16 cellular contexts compared by ENCODE assay signal in genomic region chr22:40834628-40835027, GRCh38. TPM values are rescaled to one million over a fixed set of nuclear protein-coding genes. Genes with fewer than 3 reads are reported as not detected.
DNase-seq lines count a peak whose midpoint lies in the region; ATAC-seq, FAIRE-seq and TF ChIP-seq lines count a peak whose summit lies in the region.
"Had no signal": no experiment of that assay in that cellular context is flagged by ENCODE, and none has a peak within 500 bp of the region (broad histone marks: within the 10 kb centered on the region; RNA-seq: fewer than 3 reads in every experiment).

No MANE protein-coding gene starts in this region.

- CTCF ChIA-PET in HepG2 (lab: Yijun Ruan, JAX; ENCODE audit: low intra/inter-chr PET ratio, low total read pairs), result no interaction called here

- no peak for FAIRE-seq in HepG2 (lab: Jason Lieb, UNC)

- H3K9ac ChIP-seq in HepG2 (ENCODE audit: insufficient read depth, low read depth, low read length), result no peak overlapping the region
- no peak overlapping the region for H3K9ac ChIP-seq in OCI-LY3 (ENCODE audit: low read length)
- H3K9ac ChIP-seq in smooth muscle cell (ENCODE audit: low read depth), result no peak overlapping the region
- H3K9ac ChIP-seq: BLaER1 had no signal

- BruUV-seq in HepG2 (replicated peaks; lab: Mats Ljungman, UMichigan), result no TSS peak

- no peaks in the 10 kb centered on the region for H3K9me3 ChIP-seq in HepG2 (ENCODE audit: low read length)
- no peaks in the 10 kb centered on the region for H3K9me3 ChIP-seq in right lobe of liver
- no peaks in the 10 kb centered on the region for H3K9me3 ChIP-seq in OCI-LY3 (ENCODE audit: insufficient read depth, low read length)
- no peaks in the 10 kb centered on the region for H3K9me3 ChIP-seq in smooth muscle cell (replicated peaks; ENCODE audit: low read depth)
- H3K9me3 ChIP-seq: BLaER1, HAP-1 had no signal

- WGBS in HepG2 (ENCODE audit: low lambda C conversion rate), result 99% methylated on average over 3 of the region's 3 CpGs
- 96% methylated on average over 3 of the region's 3 CpGs for WGBS in right lobe of liver (ENCODE audit: insufficient coverage, low coverage, low lambda C conversion rate, missing lambda C conversion rate)
- WGBS in smooth muscle cell (ENCODE audit: low lambda C conversion rate), result 92% methylated on average over 3 of the region's 3 CpGs

- in situ Hi-C loops in HepG2 (cut with HindIII; ENCODE audit: extremely low pct_ligation_motif_present, low pct_unique_long_range_greater_than_20kb), result no loop called here

- no peaks in the 10 kb centered on the region for H3F3A ChIP-seq in smooth muscle cell (ENCODE audit: low read depth)

- H3K36me3 ChIP-seq in HepG2 (replicated peaks in 1 of 2; ENCODE audit: control insufficient read depth in 1 of 2, insufficient read depth in 2 of 2, low read length in 2 of 2), result peaks cover 14 to 77% of the 10 kb centered on the region in 2 experiments
- H3K36me3 ChIP-seq in right lobe of liver, result peaks cover 0 to 83% (median 34%) of the 10 kb centered on the region in 4 donors
- H3K36me3 ChIP-seq in OCI-LY3 (replicated peaks; ENCODE audit: low read depth, low read length), result peaks cover 64% of the 10 kb centered on the region
- peaks cover 58% of the 10 kb centered on the region for H3K36me3 ChIP-seq in smooth muscle cell (ENCODE audit: low read depth)

- intact Hi-C loops in HepG2 (cut with micrococcal nuclease; ENCODE audit: unreplicated experiment) (no loop called here), right lobe of liver (cut with DNase I) (no loop called here)

- H3K79me2 ChIP-seq in HepG2 (ENCODE audit: insufficient read depth, low read length) (peaks cover 4% of the 10 kb centered on the region), OCI-LY3 (ENCODE audit: low read length) (peaks cover 17% of the 10 kb centered on the region), smooth muscle cell (ENCODE audit: low read depth) (peaks cover 42% of the 10 kb centered on the region)

- TF ChIP-seq POLR2A in HepG2 (IDR thresholded peaks at IDR 0.05; ENCODE audit: insufficient read depth in 1 of 2, low read depth in 2 of 2, low read length in 2 of 2) (no peak), right lobe of liver (IDR thresholded peaks at IDR 0.05) (no peak)

- H4K20me1 ChIP-seq in HepG2 (ENCODE audit: insufficient read depth, low read length) (no peaks in the 10 kb centered on the region), OCI-LY3 (ENCODE audit: insufficient read depth, low read length) (no peaks in the 10 kb centered on the region), smooth muscle cell (ENCODE audit: low read depth) (peaks cover 29% of the 10 kb centered on the region)

- H2AFZ ChIP-seq in HepG2 (ENCODE audit: low read length), result no peak overlapping the region
- no peak overlapping the region for H2AFZ ChIP-seq in OCI-LY3 (ENCODE audit: low read depth, low read length)
- no peak overlapping the region for H2AFZ ChIP-seq in smooth muscle cell (ENCODE audit: low read depth)

- peaks cover 15% of the 10 kb centered on the region for H3K4me1 ChIP-seq in HepG2 (ENCODE audit: insufficient read depth, low read length)
- peaks cover 0 to 14% (median 0%) of the 10 kb centered on the region in 4 donors for H3K4me1 ChIP-seq in right lobe of liver
- peaks cover 9% of the 10 kb centered on the region for H3K4me1 ChIP-seq in OCI-LY3 (ENCODE audit: low read length)
- H3K4me1 ChIP-seq in smooth muscle cell (ENCODE audit: low read depth), result no peaks in the 10 kb centered on the region
- H3K4me1 ChIP-seq: BLaER1, HAP-1 had no signal

- H3K4me2 ChIP-seq in HepG2 (ENCODE audit: low read depth, low read length), result no peak overlapping the region
- H3K4me2 ChIP-seq in OCI-LY3 (ENCODE audit: low read length), result no peak overlapping the region
- H3K4me2 ChIP-seq in smooth muscle cell, result no peak overlapping the region
- H3K4me2 ChIP-seq: BLaER1 had no signal

- H3K27me3 ChIP-seq in HepG2 (ENCODE audit: control insufficient read depth in 1 of 2, insufficient read depth in 2 of 2, low read length in 2 of 2) (no peaks in the 10 kb centered on the region), right lobe of liver (no peaks in the 10 kb centered on the region), OCI-LY3 (ENCODE audit: low read depth, low read length) (no peaks in the 10 kb centered on the region), smooth muscle cell (ENCODE audit: low read depth) (no peaks in the 10 kb centered on the region)
- H3K27me3 ChIP-seq: BLaER1 had no signal

- no peak overlapping the region for H3K27ac ChIP-seq in HepG2 (ENCODE audit: extremely low read length, insufficient read depth, low read length)
- H3K27ac ChIP-seq in right lobe of liver, result no peak overlapping the region
- peak overlapping the region; percentile 6; the same call in 1 of the 2 replicates for H3K27ac ChIP-seq in OCI-LY3 (ENCODE audit: low read length)
- H3K27ac ChIP-seq in smooth muscle cell (ENCODE audit: low read depth), result peak overlapping the region; percentile 27
- H3K27ac ChIP-seq: BLaER1 had no signal

- TF ChIP-seq EP300 in HepG2 (IDR thresholded peaks at IDR 0.05; ENCODE audit: low read depth in 2 of 2, low read length in 2 of 2) (no peak), HepG2 (CRISPR knock-in tag; IDR thresholded peaks at IDR 0.05; ENCODE audit: borderline replicate concordance) (no peak)

- TF ChIP-seq RAD21 in HepG2 (CRISPR knock-in tag; IDR thresholded peaks at IDR 0.05), result no peak

- ATAC-seq in HepG2 (no peak), right lobe of liver (no peak), HG03280 (IDR thresholded peaks at IDR 0.05; ENCODE audit: unreplicated experiment) (no peak), GM21526 (IDR thresholded peaks at IDR 0.05; ENCODE audit: low FRiP score, unreplicated experiment) (no peak)
- ATAC-seq: CD8-positive, alpha-beta T cell had no signal

- TF ChIP-seq CTCF in HepG2 (CRISPR knock-in tag; IDR thresholded peaks at IDR 0.05) (no peak), right lobe of liver (IDR thresholded peaks at IDR 0.05) (no peak), OCI-LY3 (IDR thresholded peaks at IDR 0.05; ENCODE audit: low read depth, low read length) (no peak), smooth muscle cell (IDR thresholded peaks at IDR 0.05; ENCODE audit: borderline replicate concordance, insufficient read depth, poor library complexity, severe bottlenecking) (no peak)

- no peak for DNase-seq in HepG2 (ENCODE audit: low spot score)
- no peak for DNase-seq in right lobe of liver
- DNase-seq in amniotic epithelial cell (ENCODE audit: low read depth), result peak; percentile 33
- no peak for DNase-seq in smooth muscle cell (lab: John Stamatoyannopoulos, UW; ENCODE audit: unreplicated experiment)
- no peak for DNase-seq in 8988T
- DNase-seq: Calu3; CD8-positive, alpha-beta T cell; DMS79 treated with DMSO at 0.1 percent for 48 hours; GF-D8 had no signal

- POLR2A ChIA-PET in HepG2 (lab: Yijun Ruan, JAX), result no interaction called here

- H3K4me3 ChIP-seq in HepG2 (replicated peaks in 1 of 3; ENCODE audit: insufficient read depth in 1 of 3, low read depth in 2 of 3, low read length in 3 of 3), result no peak overlapping the region
- no peak overlapping the region for H3K4me3 ChIP-seq in right lobe of liver
- no peak overlapping the region for H3K4me3 ChIP-seq in OCI-LY3 (ENCODE audit: low read length)
- no peak overlapping the region for H3K4me3 ChIP-seq in smooth muscle cell
- H3K4me3 ChIP-seq: BLaER1, HAP-1 had no signal

RNA-seq across cellular contexts. Expression of gene SLC25A17, which starts 15.5 kb away (rescaled TPM):
- total RNA-seq in HepG2 (2016; rRNA removed; fragmentation: Illumina TruSeq; extraction: Trizol) (24.0 and 27.9 TPM in 2 replicates), right lobe of liver (10 to 100 TPM; 10.9 to 15.5 (median 13.0) TPM), smooth muscle cell (28.9 and 29.1 TPM in 2 replicates)
- total RNA-seq in HepG2 (2016; cell fraction: cytosol; rRNA removed; fragmentation: Illumina TruSeq; extraction: Trizol; ENCODE audit: low read depth), result 7.0 and 7.4 TPM in 2 replicates
- 25.7 TPM in 2 replicates for total RNA-seq in HepG2 (2016; cell fraction: insoluble cytoplasmic fraction; rRNA removed; fragmentation: Illumina TruSeq; extraction: Trizol)
- 8.4 and 11.0 TPM in 2 replicates for total RNA-seq in HepG2 (2016; cell fraction: membrane; rRNA removed; fragmentation: Illumina TruSeq; extraction: Trizol)
- total RNA-seq in HepG2 (2016; cell fraction: nucleus; rRNA removed; fragmentation: Illumina TruSeq; extraction: Trizol), result 20.3 and 22.9 TPM in 2 replicates
- polyA plus RNA-seq in HepG2 (2011; rRNA removed) (12.6 and 15.7 TPM in 2 replicates), smooth muscle cell (29.0 and 31.5 TPM in 2 replicates)
- 7.8 and 12.4 TPM in 2 replicates for polyA plus RNA-seq in HepG2 (2011; cell fraction: cytosol; rRNA removed)
- polyA plus RNA-seq in HepG2 (2011; cell fraction: nucleus; rRNA removed), result 6.1 and 7.7 TPM in 2 replicates
- polyA plus RNA-seq in HepG2 (2012), result 10.8 and 11.8 TPM in 2 replicates
- 3.5 and 4.2 TPM in 2 replicates for polyA plus RNA-seq in HepG2 (2016; cell fraction: cytosol; fragmentation: Illumina TruSeq; extraction: Trizol; ENCODE audit: low read depth)
- 28.0 and 29.5 TPM in 2 replicates for polyA plus RNA-seq in HepG2 (2016; cell fraction: insoluble cytoplasmic fraction; fragmentation: Illumina TruSeq; extraction: Trizol; ENCODE audit: low read depth)
- polyA plus RNA-seq in HepG2 (2016; cell fraction: membrane; fragmentation: Illumina TruSeq; extraction: Trizol; ENCODE audit: low read depth), result 7.3 and 7.7 TPM in 2 replicates
- 41.8 and 43.0 TPM in 2 replicates for polyA plus RNA-seq in HepG2 (2016; cell fraction: nucleus; fragmentation: Illumina TruSeq; extraction: Trizol; ENCODE audit: insufficient read depth, low read depth)
- 9.5 and 14.5 TPM in 2 replicates for polyA minus RNA-seq in HepG2 (2011; rRNA and poly(A)+ RNA removed; ENCODE audit: low replicate concordance)
- 6.0 and 6.3 TPM in 2 replicates for polyA minus RNA-seq in HepG2 (2011; cell fraction: cytosol; rRNA and poly(A)+ RNA removed)
- polyA minus RNA-seq in HepG2 (2011; cell fraction: nucleus; rRNA and poly(A)+ RNA removed), result 6.3 and 9.4 TPM in 2 replicates

RNA-seq across cellular contexts. Expression of gene ST13, which starts 21.8 kb away (rescaled TPM):
- 274 and 393 TPM in 2 replicates for total RNA-seq in HepG2 (2016; rRNA removed; fragmentation: Illumina TruSeq; extraction: Trizol)
- 96.2 and 106 TPM in 2 replicates for total RNA-seq in HepG2 (2016; cell fraction: cytosol; rRNA removed; fragmentation: Illumina TruSeq; extraction: Trizol; ENCODE audit: low read depth)
- 279 and 367 TPM in 2 replicates for total RNA-seq in HepG2 (2016; cell fraction: insoluble cytoplasmic fraction; rRNA removed; fragmentation: Illumina TruSeq; extraction: Trizol)
- 202 and 206 TPM in 2 replicates for total RNA-seq in HepG2 (2016; cell fraction: membrane; rRNA removed; fragmentation: Illumina TruSeq; extraction: Trizol)
- 86.1 and 94.9 TPM in 2 replicates for total RNA-seq in HepG2 (2016; cell fraction: nucleus; rRNA removed; fragmentation: Illumina TruSeq; extraction: Trizol)
- polyA plus RNA-seq in HepG2 (2011; rRNA removed), result 104 and 110 TPM in 2 replicates
- polyA plus RNA-seq in HepG2 (2011; cell fraction: cytosol; rRNA removed), result 60.5 and 92.1 TPM in 2 replicates
- 22.5 and 35.3 TPM in 2 replicates for polyA plus RNA-seq in HepG2 (2011; cell fraction: nucleus; rRNA removed)
- polyA plus RNA-seq in HepG2 (2012), result 273 and 374 TPM in 2 replicates
- polyA plus RNA-seq in HepG2 (2016; cell fraction: cytosol; fragmentation: Illumina TruSeq; extraction: Trizol; ENCODE audit: low read depth), result 142 and 151 TPM in 2 replicates
- 458 and 479 TPM in 2 replicates for polyA plus RNA-seq in HepG2 (2016; cell fraction: insoluble cytoplasmic fraction; fragmentation: Illumina TruSeq; extraction: Trizol; ENCODE audit: low read depth)
- 211 and 234 TPM in 2 replicates for polyA plus RNA-seq in HepG2 (2016; cell fraction: membrane; fragmentation: Illumina TruSeq; extraction: Trizol; ENCODE audit: low read depth)
- polyA plus RNA-seq in HepG2 (2016; cell fraction: nucleus; fragmentation: Illumina TruSeq; extraction: Trizol; ENCODE audit: insufficient read depth, low read depth), result 146 and 149 TPM in 2 replicates
- polyA minus RNA-seq in HepG2 (2011; rRNA and poly(A)+ RNA removed; ENCODE audit: low replicate concordance), result 57.3 and 59.1 TPM in 2 replicates
- polyA minus RNA-seq in HepG2 (2011; cell fraction: cytosol; rRNA and poly(A)+ RNA removed), result 121 and 140 TPM in 2 replicates
- 28.6 and 46.7 TPM in 2 replicates for polyA minus RNA-seq in HepG2 (2011; cell fraction: nucleus; rRNA and poly(A)+ RNA removed)
- total RNA-seq in right lobe of liver, result 100 to 1,000 TPM in 4 of 6 experiments, 10 to 100 TPM in 2; 70.3 to 262 (median 143) TPM
- 118 and 128 TPM in 2 replicates for total RNA-seq in smooth muscle cell
- 129 and 146 TPM in 2 replicates for polyA plus RNA-seq in smooth muscle cell

RNA-seq across cellular contexts. Expression of gene XPNPEP3, which starts 22.3 kb away (rescaled TPM):
- total RNA-seq in HepG2 (2016; rRNA removed; fragmentation: Illumina TruSeq; extraction: Trizol), result 10.3 and 15.9 TPM in 2 replicates
- 6.3 and 6.9 TPM in 2 replicates for total RNA-seq in HepG2 (2016; cell fraction: cytosol; rRNA removed; fragmentation: Illumina TruSeq; extraction: Trizol; ENCODE audit: low read depth)
- total RNA-seq in HepG2 (2016; cell fraction: insoluble cytoplasmic fraction; rRNA removed; fragmentation: Illumina TruSeq; extraction: Trizol), result 10.3 and 14.2 TPM in 2 replicates
- total RNA-seq in HepG2 (2016; cell fraction: membrane; rRNA removed; fragmentation: Illumina TruSeq; extraction: Trizol), result 8.4 and 9.9 TPM in 2 replicates
- 11.4 and 12.4 TPM in 2 replicates for total RNA-seq in HepG2 (2016; cell fraction: nucleus; rRNA removed; fragmentation: Illumina TruSeq; extraction: Trizol)
- 11.4 and 14.0 TPM in 2 replicates for polyA plus RNA-seq in HepG2 (2011; rRNA removed)
- polyA plus RNA-seq in HepG2 (2011; cell fraction: cytosol; rRNA removed), result 6.8 and 8.4 TPM in 2 replicates
- polyA plus RNA-seq in HepG2 (2011; cell fraction: nucleus; rRNA removed), result 9.2 and 10.6 TPM in 2 replicates
- 4.7 and 6.7 TPM in 2 replicates for polyA plus RNA-seq in HepG2 (2012)
- polyA plus RNA-seq in HepG2 (2016; cell fraction: cytosol; fragmentation: Illumina TruSeq; extraction: Trizol; ENCODE audit: low read depth), result 4.5 and 5.8 TPM in 2 replicates
- polyA plus RNA-seq in HepG2 (2016; cell fraction: insoluble cytoplasmic fraction; fragmentation: Illumina TruSeq; extraction: Trizol; ENCODE audit: low read depth), result 11.0 and 12.5 TPM in 2 replicates
- polyA plus RNA-seq in HepG2 (2016; cell fraction: membrane; fragmentation: Illumina TruSeq; extraction: Trizol; ENCODE audit: low read depth), result 7.6 and 8.4 TPM in 2 replicates
- 14.5 TPM in 2 replicates for polyA plus RNA-seq in HepG2 (2016; cell fraction: nucleus; fragmentation: Illumina TruSeq; extraction: Trizol; ENCODE audit: insufficient read depth, low read depth)
- 16.7 and 45.3 TPM in 2 replicates for polyA minus RNA-seq in HepG2 (2011; rRNA and poly(A)+ RNA removed; ENCODE audit: low replicate concordance)
- polyA minus RNA-seq in HepG2 (2011; cell fraction: cytosol; rRNA and poly(A)+ RNA removed), result 14.6 and 15.7 TPM in 2 replicates
- polyA minus RNA-seq in HepG2 (2011; cell fraction: nucleus; rRNA and poly(A)+ RNA removed), result 24.5 and 26.7 TPM in 2 replicates
- 10 to 100 TPM in 5 of 6 experiments, 1 to 10 TPM in 1; 9.2 to 33.7 (median 18.5) TPM for total RNA-seq in right lobe of liver
- total RNA-seq in smooth muscle cell, result 9.8 and 12.3 TPM in 2 replicates
- 3.9 and 5.3 TPM in 2 replicates for polyA plus RNA-seq in smooth muscle cell

RNA-seq across cellular contexts. Expression of gene DNAJB7, which starts 27.3 kb away (rescaled TPM):
- not detected in 2 replicates for total RNA-seq in HepG2 (2016; rRNA removed; fragmentation: Illumina TruSeq; extraction: Trizol)
- total RNA-seq in HepG2 (2016; cell fraction: cytosol; rRNA removed; fragmentation: Illumina TruSeq; extraction: Trizol; ENCODE audit: low read depth), result not detected in 2 replicates
- total RNA-seq in HepG2 (2016; cell fraction: insoluble cytoplasmic fraction; rRNA removed; fragmentation: Illumina TruSeq; extraction: Trizol), result not detected in 2 replicates
- total RNA-seq in HepG2 (2016; cell fraction: membrane; rRNA removed; fragmentation: Illumina TruSeq; extraction: Trizol), result not detected in 2 replicates
- total RNA-seq in HepG2 (2016; cell fraction: nucleus; rRNA removed; fragmentation: Illumina TruSeq; extraction: Trizol), result not detected in 2 replicates
- not detected in 2 replicates for polyA plus RNA-seq in HepG2 (2011; rRNA removed)
- polyA plus RNA-seq in HepG2 (2011; cell fraction: cytosol; rRNA removed), result not detected in 2 replicates
- not detected in 2 replicates for polyA plus RNA-seq in HepG2 (2011; cell fraction: nucleus; rRNA removed)
- 0.11 and 0.20 TPM in 2 replicates for polyA plus RNA-seq in HepG2 (2012)
- polyA plus RNA-seq in HepG2 (2016; cell fraction: cytosol; fragmentation: Illumina TruSeq; extraction: Trizol; ENCODE audit: low read depth), result not detected in 2 replicates
- polyA plus RNA-seq in HepG2 (2016; cell fraction: insoluble cytoplasmic fraction; fragmentation: Illumina TruSeq; extraction: Trizol; ENCODE audit: low read depth), result not detected in 2 replicates
- polyA plus RNA-seq in HepG2 (2016; cell fraction: membrane; fragmentation: Illumina TruSeq; extraction: Trizol; ENCODE audit: low read depth), result not detected in 2 replicates
- not detected in 2 replicates for polyA plus RNA-seq in HepG2 (2016; cell fraction: nucleus; fragmentation: Illumina TruSeq; extraction: Trizol; ENCODE audit: insufficient read depth, low read depth)
- not detected in 2 replicates for polyA minus RNA-seq in HepG2 (2011; rRNA and poly(A)+ RNA removed; ENCODE audit: low replicate concordance)
- not detected in 2 replicates for polyA minus RNA-seq in HepG2 (2011; cell fraction: cytosol; rRNA and poly(A)+ RNA removed)
- polyA minus RNA-seq in HepG2 (2011; cell fraction: nucleus; rRNA and poly(A)+ RNA removed), result not detected in 2 replicates
- total RNA-seq in right lobe of liver, result not detected
- total RNA-seq in smooth muscle cell, result not detected in 2 replicates
- 0.26 TPM in 1 of 2 replicates, not detected in the other for polyA plus RNA-seq in smooth muscle cell
- total RNA-seq: Calu3; CD8-positive, alpha-beta T cell; H4 had no signal
- polyA plus RNA-seq: AG04450 had no signal

Comparison
In these comparisons a context has a peak if more than half of its experiments do, and no peak if none do; other contexts are left out.
1. H3K27ac ChIP-seq: peak in OCI-LY3 (single experiment) and smooth muscle cell (single experiment); none in HepG2 (single experiment) and right lobe of liver (0 of 3).